ENCODE assay signal across 24 cellular contexts in the genomic region with DNA sequence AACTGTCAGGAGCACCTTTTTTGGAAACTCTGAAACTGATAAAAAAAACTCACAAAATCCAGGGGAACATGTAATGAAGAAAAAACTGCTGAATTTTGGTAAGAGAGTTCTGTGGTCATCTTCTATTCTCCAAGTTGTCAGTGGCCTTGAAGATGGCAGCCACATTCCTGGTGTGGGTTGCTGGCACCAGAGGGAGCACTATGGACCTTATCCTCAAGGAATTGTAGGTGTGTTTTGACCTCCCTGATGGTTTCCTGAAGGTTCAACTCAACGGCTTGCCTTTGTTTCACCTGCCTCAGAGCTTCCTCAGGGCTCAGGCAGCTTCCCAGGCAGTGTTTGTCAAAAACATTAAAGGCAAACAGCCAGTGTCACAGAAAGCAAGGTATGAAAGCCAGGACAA. TPM values are rescaled to one million over a fixed set of nuclear protein-coding genes. Genes with fewer than 3 reads are reported as not detected.
DNase-seq lines count a peak whose midpoint lies in the region; ATAC-seq and TF ChIP-seq lines count a peak whose summit lies in the region.
"Had no signal": no experiment of that assay in that cellular context is flagged by ENCODE, and none has a peak within 500 bp of the region (broad histone marks: within the 10 kb centered on the region; RNA-seq: fewer than 3 reads in every experiment).

No MANE protein-coding gene starts in this region.

- peak; percentile 9 for TF ChIP-seq CTCF in left ventricle myocardium inferior (IDR thresholded peaks at IDR 0.05; ENCODE audit: borderline replicate concordance)
- TF ChIP-seq CTCF in hepatocyte (IDR thresholded peaks at IDR 0.05; ENCODE audit: poor library complexity): no peak
- no peak for TF ChIP-seq CTCF in vagina (IDR thresholded peaks at IDR 0.05)
- no peak for TF ChIP-seq CTCF in PC-3 (conservative IDR thresholded peaks at IDR 0.05; ENCODE audit: low read depth, low read length)

- no peak overlapping the region for H3K9ac ChIP-seq in PC-3 (ENCODE audit: low read length)

- H2AFZ ChIP-seq in hepatocyte (peak overlapping the region; percentile 6), PC-3 (ENCODE audit: low read length) (no peak overlapping the region)

- H3K4me1 ChIP-seq in left ventricle myocardium inferior (peaks cover 20% of the 10 kb centered on the region), hepatocyte (ENCODE audit: insufficient read depth) (no peaks in the 10 kb centered on the region), vagina (peaks cover 17% of the 10 kb centered on the region), PC-3 (ENCODE audit: insufficient read depth, low read length) (peaks cover 9% of the 10 kb centered on the region)

- intact Hi-C loops in left ventricle myocardium inferior (cut with micrococcal nuclease): no loop called here
- intact Hi-C loops in Right ventricle myocardium superior (cut with DNase I): no loop called here
- intact Hi-C loops in vagina (cut with DNase I): no loop called here
- intact Hi-C loops in PC-3 (cut with micrococcal nuclease): loop anchor here (5.0 kb wide), 1 partner anchor 208 kb away; no protein-coding TSS in a partner anchor

- CTCF ChIA-PET in PC-3 (lab: Charles Lee): no interaction called here

- DNase-seq in left ventricle myocardium inferior (no peak), Right ventricle myocardium superior (no peak), amniotic epithelial cell (ENCODE audit: low read depth) (peak; percentile 3), hepatocyte (ENCODE audit: low spot score) (no peak), vagina (ENCODE audit: extremely low spot score in 2 of 2) (no peak), PC-3 (no peak), MG63 (no peak)
- DNase-seq in stimulated activated naive CD8-positive, alpha-beta T cell treated with anti-CD3 and anti-CD28 coated beads, Interleukin-15, amount 100 ng/mL, for 72 hours: no peak
- DNase-seq: activated CD4-positive, alpha-beta T cell treated with anti-CD3 and anti-CD28 coated beads for 1 hour; activated CD8-positive, alpha-beta memory T cell treated with anti-CD3 and anti-CD28 coated beads, Interleukin-2, amount 10 ng/mL, durations not matched to agents 7 days and 5 days; central memory CD4-positive, alpha-beta T cell; DMS153; effector CD8-positive, alpha-beta T cell; heart right ventricle; KG1; NCI-H1105 treated with DMSO at 0.1 percent for 48 hours; NCI-H69; nephron progenitor cell; psoas muscle had no signal

- no peak overlapping the region for H3K27ac ChIP-seq in left ventricle myocardium inferior (replicated peaks)
- H3K27ac ChIP-seq in hepatocyte: peak overlapping the region; percentile 35
- no peak overlapping the region for H3K27ac ChIP-seq in vagina
- H3K27ac ChIP-seq in PC-3 (ENCODE audit: low read length): no peak overlapping the region
- H3K27ac ChIP-seq: heart right ventricle, HL-60, psoas muscle, SJSA1 had no signal

- no peak overlapping the region for H3K4me3 Mint-ChIP-seq in stimulated activated naive CD8-positive, alpha-beta T cell treated with anti-CD3 and anti-CD28 coated beads, Interleukin-15, amount 100 ng/mL, for 72 hours
- H3K4me3 Mint-ChIP-seq: activated CD8-positive, alpha-beta memory T cell treated with anti-CD3 and anti-CD28 coated beads, Interleukin-2, amount 10 ng/mL, durations not matched to agents 7 days and 5 days; activated T-helper 17 cell treated with anti-CD3 and anti-CD28 coated beads, Interleukin-2, amount 50 U/mL, for 72 hours; nephron progenitor cell had no signal

- POLR2A ChIA-PET in PC-3 (lab: Charles Lee; ENCODE audit: unreplicated experiment): interaction anchor here (0.5 kb wide), 1 partner anchor 202 kb away, joined by 7 read pairs; no protein-coding TSS in a partner anchor

- ATAC-seq in Right ventricle myocardium superior (ENCODE audit: poor library complexity): no peak
- ATAC-seq in stimulated activated naive CD8-positive, alpha-beta T cell treated with anti-CD3 and anti-CD28 coated beads, Interleukin-15, amount 100 ng/mL, for 72 hours: no peak
- ATAC-seq in PC-3: no peak
- ATAC-seq: activated CD8-positive, alpha-beta memory T cell treated with anti-CD3 and anti-CD28 coated beads, Interleukin-2, amount 10 ng/mL, durations not matched to agents 7 days and 5 days; activated T-helper 17 cell treated with anti-CD3 and anti-CD28 coated beads, Interleukin-2, amount 50 U/mL, for 72 hours; heart right ventricle; psoas muscle had no signal

- H3K9me3 ChIP-seq in left ventricle myocardium inferior (replicated peaks) (no peaks in the 10 kb centered on the region), hepatocyte (ENCODE audit: low read depth) (no peaks in the 10 kb centered on the region), vagina (no peaks in the 10 kb centered on the region), PC-3 (ENCODE audit: low read length) (no peaks in the 10 kb centered on the region), MG63 (peaks cover 4% of the 10 kb centered on the region; the same call in 1 of the 2 replicates)
- H3K9me3 ChIP-seq: psoas muscle, SJSA1 had no signal

- no peaks in the 10 kb centered on the region for H4K20me1 ChIP-seq in hepatocyte (ENCODE audit: insufficient read depth, poor library complexity, severe bottlenecking)
- H4K20me1 ChIP-seq in PC-3 (ENCODE audit: low read length): no peaks in the 10 kb centered on the region

- H3K4me1 Mint-ChIP-seq in stimulated activated naive CD8-positive, alpha-beta T cell treated with anti-CD3 and anti-CD28 coated beads, Interleukin-15, amount 100 ng/mL, for 72 hours: peaks cover 21% of the 10 kb centered on the region

- no TSS peak for BruUV-seq in PC-3 (replicated peaks; lab: Mats Ljungman, UMichigan)

- H3K27ac Mint-ChIP-seq in stimulated activated naive CD8-positive, alpha-beta T cell treated with anti-CD3 and anti-CD28 coated beads, Interleukin-15, amount 100 ng/mL, for 72 hours: no peak overlapping the region
- H3K27ac Mint-ChIP-seq: activated CD8-positive, alpha-beta memory T cell treated with anti-CD3 and anti-CD28 coated beads, Interleukin-2, amount 10 ng/mL, durations not matched to agents 7 days and 5 days; activated T-helper 17 cell treated with anti-CD3 and anti-CD28 coated beads, Interleukin-2, amount 50 U/mL, for 72 hours; nephron progenitor cell had no signal

- peaks cover 0 to 15% of the 10 kb centered on the region in 2 donors for H3K9me3 Mint-ChIP-seq in stimulated activated naive CD8-positive, alpha-beta T cell treated with anti-CD3 and anti-CD28 coated beads, Interleukin-15, amount 100 ng/mL, for 72 hours
- H3K9me3 Mint-ChIP-seq: activated T-helper 17 cell treated with anti-CD3 and anti-CD28 coated beads, Interleukin-2, amount 50 U/mL, for 72 hours had no signal

- H3K9me2 ChIP-seq in hepatocyte (replicated peaks; ENCODE audit: insufficient read depth): no peaks in the 10 kb centered on the region
- H3K9me2 ChIP-seq in PC-3 (replicated peaks; ENCODE audit: low read length): no peaks in the 10 kb centered on the region

- WGBS in hepatocyte (ENCODE audit: low lambda C conversion rate, missing lambda C conversion rate): 50% methylated on average over 1 of the region's 1 CpG

- peaks cover 2% of the 10 kb centered on the region for H3K36me3 ChIP-seq in left ventricle myocardium inferior
- no peaks in the 10 kb centered on the region for H3K36me3 ChIP-seq in hepatocyte (replicated peaks; ENCODE audit: insufficient read depth, low read depth)
- no peaks in the 10 kb centered on the region for H3K36me3 ChIP-seq in vagina
- H3K36me3 ChIP-seq in PC-3 (ENCODE audit: low read depth, low read length): no peaks in the 10 kb centered on the region
- H3K36me3 ChIP-seq in MG63: no peaks in the 10 kb centered on the region
- H3K36me3 ChIP-seq: SJSA1 had no signal

- H3K27me3 ChIP-seq in left ventricle myocardium inferior (ENCODE audit: low read depth) (no peaks in the 10 kb centered on the region), hepatocyte (no peaks in the 10 kb centered on the region), vagina (no peaks in the 10 kb centered on the region), PC-3 (ENCODE audit: low read length) (no peaks in the 10 kb centered on the region), MG63 (no peaks in the 10 kb centered on the region)
- H3K27me3 ChIP-seq: heart right ventricle, SJSA1 had no signal

- no peaks in the 10 kb centered on the region for H3K27me3 Mint-ChIP-seq in stimulated activated naive CD8-positive, alpha-beta T cell treated with anti-CD3 and anti-CD28 coated beads, Interleukin-15, amount 100 ng/mL, for 72 hours
- H3K27me3 Mint-ChIP-seq: activated CD8-positive, alpha-beta memory T cell treated with anti-CD3 and anti-CD28 coated beads, Interleukin-2, amount 10 ng/mL, durations not matched to agents 7 days and 5 days; activated T-helper 17 cell treated with anti-CD3 and anti-CD28 coated beads, Interleukin-2, amount 50 U/mL, for 72 hours had no signal

- no peak for TF ChIP-seq POLR2A in vagina (IDR thresholded peaks at IDR 0.05)

- H3K4me3 ChIP-seq in left ventricle myocardium inferior (no peak overlapping the region), hepatocyte (no peak overlapping the region), vagina (no peak overlapping the region), PC-3 (ENCODE audit: low read length) (no peak overlapping the region), MG63 (no peak overlapping the region)
- H3K4me3 ChIP-seq: heart right ventricle, psoas muscle, SJSA1 had no signal

- no peak overlapping the region for H3K4me2 ChIP-seq in hepatocyte
- H3K4me2 ChIP-seq in PC-3 (ENCODE audit: low read length): no peak overlapping the region

- H3K79me2 ChIP-seq in hepatocyte (peaks cover 17% of the 10 kb centered on the region), PC-3 (ENCODE audit: low read length) (peaks cover 9% of the 10 kb centered on the region; the same call in 1 of the 2 replicates)

- H3F3A ChIP-seq in PC-3 (ENCODE audit: low read length, unreplicated experiment): no peaks in the 10 kb centered on the region

RNA-seq across cellular contexts. Expression of gene SLC38A9, which starts 2.2 kb away (rescaled TPM):
- total RNA-seq in left ventricle myocardium inferior (7.0 TPM), Right ventricle myocardium superior (6.3 TPM), hepatocyte (36.1 and 37.8 TPM in 2 replicates), vagina (23.3 TPM), PC-3 (2014; rRNA removed) (6.5 and 12.9 TPM in 2 replicates)
- polyA plus RNA-seq in hepatocyte: 21.4 and 28.1 TPM in 2 replicates
- 12.9 and 30.0 TPM in 2 replicates for total RNA-seq in MG63 (2014; rRNA removed; shearing (Covaris generic); ENCODE audit: low replicate concordance)

RNA-seq across cellular contexts. Expression of gene DDX4, which starts 23.5 kb away (rescaled TPM):
- total RNA-seq in left ventricle myocardium inferior (not detected), Right ventricle myocardium superior (not detected), hepatocyte (0.17 TPM in 1 of 2 replicates, not detected in the other), vagina (not detected), PC-3 (2014; rRNA removed) (not detected in 2 replicates)
- polyA plus RNA-seq in hepatocyte: not detected in 2 replicates
- total RNA-seq in MG63 (2014; rRNA removed; shearing (Covaris generic); ENCODE audit: low replicate concordance): not detected in 2 replicates
- total RNA-seq: A673, heart right ventricle, lung microvascular endothelial cell, SJSA1 had no signal
- polyA plus RNA-seq: heart right ventricle had no signal
